In the genomic region with DNA sequence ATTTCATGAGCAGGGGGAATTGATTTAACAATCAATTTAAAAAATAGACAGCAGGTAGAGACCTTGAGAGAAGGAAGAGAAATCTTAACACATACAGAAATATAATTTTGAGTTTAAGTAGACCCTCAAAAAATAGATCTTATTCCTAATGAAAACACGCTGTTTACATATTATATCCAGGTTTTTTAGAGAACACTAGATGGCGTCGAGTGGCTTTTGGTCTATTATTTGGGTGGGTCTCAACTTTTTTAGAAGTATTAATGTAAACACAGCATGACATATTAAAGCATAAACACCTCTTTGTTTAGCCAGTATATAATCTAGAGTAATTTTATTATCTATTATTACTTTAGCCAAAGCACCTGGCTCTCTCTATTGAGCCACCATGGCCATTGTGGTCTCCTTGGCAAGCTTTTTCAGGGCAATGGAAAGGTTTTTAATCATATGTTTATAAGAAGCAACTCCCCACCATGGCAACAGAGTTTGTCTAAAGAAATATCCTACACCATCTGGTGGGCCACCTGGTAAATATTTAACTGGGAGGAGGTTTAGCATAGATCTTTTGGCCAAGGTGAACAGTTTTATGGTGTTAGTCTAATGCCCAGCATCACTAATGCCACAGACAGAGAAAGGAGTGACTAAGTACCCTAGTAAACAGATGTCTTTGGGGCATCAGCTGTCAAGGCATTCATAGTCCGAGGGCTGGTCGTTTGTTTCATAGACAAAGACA, we compare ENCODE assay signal across 14 cellular contexts. TPM values are rescaled to one million over a fixed set of nuclear protein-coding genes. Genes with fewer than 3 reads are reported as not detected.
DNase-seq lines count a peak whose midpoint lies in the region; ATAC-seq and TF ChIP-seq lines count a peak whose summit lies in the region.
"Had no signal": no experiment of that assay in that cellular context is flagged by ENCODE, and none has a peak within 500 bp of the region (broad histone marks: within the 10 kb centered on the region; RNA-seq: fewer than 3 reads in every experiment).

No MANE protein-coding gene starts in this region.

- H3K4me2 ChIP-seq in neural progenitor cell = no peak overlapping the region

- DNase-seq in activated T-cell treated with anti-CD3 and anti-CD28 coated beads, Interleukin-2, amount 50 U/mL, for 72 hours = no peak
- DNase-seq in activated T-cell treated with anti-CD3 and anti-CD28 coated beads, Interleukin-2, amount 50 U/mL, for 24 hours = no peak
- DNase-seq in NAMALWA (ENCODE audit: low spot score) (peak; percentile 47), neural progenitor cell (ENCODE audit: low spot score) (no peak), SHP77 treated with DMSO at 0.1 percent for 48 hours (lab: John Stamatoyannopoulos, UW) (no peak), T1000 (lab: John Stamatoyannopoulos, UW) (no peak)
- DNase-seq: activated effector memory CD4-positive, alpha-beta T cell treated with anti-CD3 and anti-CD28 coated beads, Interleukin-2, amount 50 U/mL, for 16 hours; dorsolateral prefrontal cortex; EL; stimulated activated CD4-positive, alpha-beta T cell treated with anti-CD3 and anti-CD28 coated beads, Interleukin-15, amount 100 ng/mL, for 24 hours had no signal

- H3K4me1 Mint-ChIP-seq in activated T-cell treated with anti-CD3 and anti-CD28 coated beads, Interleukin-2, amount 50 U/mL, for 72 hours (ENCODE audit: low read depth) = peaks cover 27% of the 10 kb centered on the region
- H3K4me1 Mint-ChIP-seq in activated T-cell treated with anti-CD3 and anti-CD28 coated beads, Interleukin-2, amount 50 U/mL, for 24 hours (ENCODE audit: low read depth) = peaks cover 26% of the 10 kb centered on the region
- H3K4me1 Mint-ChIP-seq in neural progenitor cell = no peaks in the 10 kb centered on the region

- peak overlapping the region; percentile 60 for H3K27ac Mint-ChIP-seq in activated T-cell treated with anti-CD3 and anti-CD28 coated beads, Interleukin-2, amount 50 U/mL, for 72 hours
- no peak overlapping the region for H3K27ac Mint-ChIP-seq in activated T-cell treated with anti-CD3 and anti-CD28 coated beads, Interleukin-2, amount 50 U/mL, for 24 hours
- H3K27ac Mint-ChIP-seq in neural progenitor cell = no peak overlapping the region

- H3K36me3 Mint-ChIP-seq in activated T-cell treated with anti-CD3 and anti-CD28 coated beads, Interleukin-2, amount 50 U/mL, for 72 hours (ENCODE audit: insufficient read depth in 2 of 2) = no peaks in the 10 kb centered on the region
- no peaks in the 10 kb centered on the region for H3K36me3 Mint-ChIP-seq in activated T-cell treated with anti-CD3 and anti-CD28 coated beads, Interleukin-2, amount 50 U/mL, for 24 hours (ENCODE audit: low read depth)
- H3K36me3 Mint-ChIP-seq in neural progenitor cell = no peaks in the 10 kb centered on the region

- TF ChIP-seq EP300 in gastroesophageal sphincter (IDR thresholded peaks at IDR 0.05) = no peak

- H3K9me3 Mint-ChIP-seq in activated T-cell treated with anti-CD3 and anti-CD28 coated beads, Interleukin-2, amount 50 U/mL, for 72 hours = peaks cover 0 to 2% of the 10 kb centered on the region in 2 donors
- H3K9me3 Mint-ChIP-seq in activated T-cell treated with anti-CD3 and anti-CD28 coated beads, Interleukin-2, amount 50 U/mL, for 24 hours = no peaks in the 10 kb centered on the region
- H3K9me3 Mint-ChIP-seq in neural progenitor cell = no peaks in the 10 kb centered on the region

- H3K36me3 ChIP-seq in neural progenitor cell (no peaks in the 10 kb centered on the region), gastroesophageal sphincter (no peaks in the 10 kb centered on the region)

- no peak overlapping the region for H3K27ac ChIP-seq in VCaP
- no peak overlapping the region for H3K27ac ChIP-seq in neural progenitor cell
- no peak overlapping the region for H3K27ac ChIP-seq in gastroesophageal sphincter
- H3K27ac ChIP-seq: dorsolateral prefrontal cortex had no signal

- no peaks in the 10 kb centered on the region for H3F3A ChIP-seq in neural progenitor cell (ENCODE audit: low read depth)

- H3K9ac ChIP-seq in neural progenitor cell = no peak overlapping the region

- no peak for TF ChIP-seq POLR2A in gastroesophageal sphincter (IDR thresholded peaks at IDR 0.05)

- 62 to 75% methylated on average over 3 to 5 of the region's 5 CpGs for WGBS in gastroesophageal sphincter (ENCODE audit: low coverage in 1 of 2), 2 donors

- H3K9me3 ChIP-seq in neural progenitor cell (ENCODE audit: low read depth) (no peaks in the 10 kb centered on the region), gastroesophageal sphincter (no peaks in the 10 kb centered on the region)

- H3K27me3 ChIP-seq in neural progenitor cell (no peaks in the 10 kb centered on the region), gastroesophageal sphincter (no peaks in the 10 kb centered on the region)

- H3K4me3 Mint-ChIP-seq in activated T-cell treated with anti-CD3 and anti-CD28 coated beads, Interleukin-2, amount 50 U/mL, for 72 hours = no peak overlapping the region
- H3K4me3 Mint-ChIP-seq in activated T-cell treated with anti-CD3 and anti-CD28 coated beads, Interleukin-2, amount 50 U/mL, for 24 hours = no peak overlapping the region
- no peak overlapping the region for H3K4me3 Mint-ChIP-seq in neural progenitor cell

- H3K4me1 ChIP-seq in neural progenitor cell = no peaks in the 10 kb centered on the region
- no peaks in the 10 kb centered on the region for H3K4me1 ChIP-seq in gastroesophageal sphincter

- no peaks in the 10 kb centered on the region for H3K79me2 ChIP-seq in neural progenitor cell (ENCODE audit: low read depth)

- no peak for ATAC-seq in activated T-cell treated with anti-CD3 and anti-CD28 coated beads, Interleukin-2, amount 50 U/mL, for 72 hours (replicated peaks in 1 of 2)
- ATAC-seq in gastroesophageal sphincter = no peak
- ATAC-seq: activated CD4-positive, CD25-positive, alpha-beta regulatory T cell treated with anti-CD3 and anti-CD28 coated beads, Interleukin-2, amount 50 U/mL, for 24 hours; Right ventricle myocardium inferior had no signal

- H3K4me3 ChIP-seq in neural progenitor cell (no peak overlapping the region), gastroesophageal sphincter (no peak overlapping the region)
- H3K4me3 ChIP-seq: dorsolateral prefrontal cortex had no signal

- peak; percentile 44 for TF ChIP-seq CTCF in VCaP (conservative IDR thresholded peaks at IDR 0.05)
- TF ChIP-seq CTCF in neural progenitor cell (IDR thresholded peaks at IDR 0.05) = peak; percentile 31
- TF ChIP-seq CTCF in gastroesophageal sphincter (IDR thresholded peaks at IDR 0.05) = no peak

- no peaks in the 10 kb centered on the region for H4K20me1 ChIP-seq in neural progenitor cell (ENCODE audit: low read depth)

- H2AFZ ChIP-seq in neural progenitor cell (replicated peaks) = no peak overlapping the region

- H3K27me3 Mint-ChIP-seq in activated T-cell treated with anti-CD3 and anti-CD28 coated beads, Interleukin-2, amount 50 U/mL, for 72 hours (ENCODE audit: low read depth) = no peaks in the 10 kb centered on the region
- no peaks in the 10 kb centered on the region for H3K27me3 Mint-ChIP-seq in activated T-cell treated with anti-CD3 and anti-CD28 coated beads, Interleukin-2, amount 50 U/mL, for 24 hours
- no peaks in the 10 kb centered on the region for H3K27me3 Mint-ChIP-seq in neural progenitor cell (ENCODE audit: insufficient read depth, low read depth)

RNA-seq across cellular contexts. Expression of a gene that starts 59.7 kb away (rescaled TPM):
- total RNA-seq in activated T-cell treated with anti-CD3 and anti-CD28 coated beads, Interleukin-2, amount 50 U/mL, for 72 hours = not detected
- total RNA-seq in neural progenitor cell (ENCODE audit: low replicate concordance) = not detected in 2 replicates
- under 1 TPM in 1 of 4 donors, not detected in 3; 0.94 TPM for total RNA-seq in gastroesophageal sphincter
- total RNA-seq: dorsolateral prefrontal cortex, Right ventricle myocardium inferior had no signal

Comparison
In these comparisons a context has a peak if more than half of its experiments do, and no peak if none do; other contexts are left out.
1. CTCF ChIP-seq: peak in VCaP (single experiment) and neural progenitor cell (single experiment); none in gastroesophageal sphincter (0 of 4).